ENCODE assay signal across 26 cellular contexts in genomic region chr3:81315051-81315450, GRCh38.
"Had no signal": no experiment of that assay in that cellular context is flagged by ENCODE, and none has a peak within 500 bp of the region (broad histone marks: within the 10 kb centered on the region; RNA-seq: fewer than 3 reads in every experiment).

No MANE protein-coding gene starts in this region.

- ATAC-seq: natural killer cell treated with Interleukin-12 subunit alpha and Interleukin-12 subunit beta and Interleukin-15 and Interleukin-18, amount 100 ng/mL, for 72 hours; psoas muscle; right cardiac atrium; right lobe of liver; stimulated activated effector memory CD8-positive, alpha-beta T cell treated with anti-CD3 and anti-CD28 coated beads, Interleukin-12 subunit alpha, Interleukin-12 subunit beta, amount 100 ng/mL, for 72 hours; stimulated activated naive B cell treated with anti-CD40 and anti-IgM and Interleukin-4, amounts not matched to agents 10 μg/mL and 1 μg/mL and 100 μg/mL, for 72 hours had no signal

- DNase-seq: nephron progenitor cell; occipital lobe; ovary; posterior cingulate gyrus; psoas muscle; right cardiac atrium; right lobe of liver; sigmoid colon; small intestine; stimulated activated CD4-positive, alpha-beta T cell treated with anti-CD3 and anti-CD28 coated beads, Interleukin-15, amount 100 ng/mL, for 24 hours; stimulated activated CD4-positive, alpha-beta T cell treated with anti-CD3 and anti-CD28 coated beads, Interleukin-2, amount 100 ng/mL, for 24 hours; stimulated activated CD4-positive, alpha-beta T cell treated with anti-CD3 and anti-CD28 coated beads, Interleukin-2, amount 100 ng/mL, for 48 hours; stimulated activated CD4-positive, alpha-beta T cell treated with anti-CD3 and anti-CD28 coated beads, Interleukin-4, amount 100 ng/mL, for 24 hours; stimulated activated naive B cell treated with anti-CD40 and anti-IgM and Interleukin-4, amounts not matched to agents 10 μg/mL and 1 μg/mL and 100 μg/mL, for 72 hours; stimulated activated naive CD4-positive, alpha-beta T cell treated with Interleukin-2 at 50 U/mL for 16 hours; stomach; thyroid gland; trophoblast cell; upper lobe of left lung had no signal

- H3K4me3 ChIP-seq: neural progenitor cell, ovary, psoas muscle, right lobe of liver, sigmoid colon, stomach, thoracic aorta, thyroid gland, tibial nerve, upper lobe of left lung, vagina had no signal

- H3K27me3 ChIP-seq: neural progenitor cell, ovary, right lobe of liver, sigmoid colon, stomach, thyroid gland, tibial nerve, upper lobe of left lung, vagina had no signal

- H3K9me3 ChIP-seq: ovary, psoas muscle, right lobe of liver, sigmoid colon, stomach, thoracic aorta, thyroid gland, tibial nerve, upper lobe of left lung, vagina had no signal

- H3K36me3 ChIP-seq: neural progenitor cell, ovary, right lobe of liver, sigmoid colon, stomach, thoracic aorta, thyroid gland, tibial nerve, upper lobe of left lung, vagina had no signal

- H3K27ac ChIP-seq: neural progenitor cell, ovary, parathyroid adenoma, psoas muscle, right lobe of liver, sigmoid colon, stomach, thoracic aorta, thyroid gland, tibial nerve, upper lobe of left lung, vagina had no signal

- H3K4me1 ChIP-seq: neural progenitor cell, parathyroid adenoma, psoas muscle, right lobe of liver, sigmoid colon, stomach, thyroid gland, tibial nerve, upper lobe of left lung, vagina had no signal
